In the genomic region with DNA sequence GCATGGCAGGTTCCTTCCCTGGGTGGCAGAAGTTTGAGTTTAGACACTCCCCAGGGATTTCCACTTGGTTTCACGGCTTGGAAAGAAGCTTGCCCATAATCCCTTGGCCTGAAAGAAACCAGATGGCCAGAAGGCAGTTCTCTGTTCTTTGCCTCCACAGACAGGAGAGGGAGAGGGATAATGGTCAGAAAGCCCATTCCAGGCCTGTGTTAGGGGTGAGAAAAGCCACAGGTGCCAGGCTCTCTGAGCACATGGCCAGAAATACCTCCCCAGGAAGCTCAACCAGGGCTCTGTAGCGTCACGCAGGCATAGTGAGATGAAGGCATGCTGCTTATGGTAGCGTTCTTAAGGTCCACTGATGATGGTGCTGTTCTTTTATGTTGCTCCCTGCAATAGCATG, we compare ENCODE assay signal across 27 cellular contexts.
DNase-seq lines count a peak whose midpoint lies in the region; ATAC-seq, FAIRE-seq and TF ChIP-seq lines count a peak whose summit lies in the region.
"Had no signal": no experiment of that assay in that cellular context is flagged by ENCODE, and none has a peak within 500 bp of the region (broad histone marks: within the 10 kb centered on the region; RNA-seq: fewer than 3 reads in every experiment).

No MANE protein-coding gene starts in this region.

- no peaks in the 10 kb centered on the region for H3K27me3 ChIP-seq in CD4-positive, CD25-positive, alpha-beta regulatory T cell (ENCODE audit: control insufficient read depth, insufficient read depth, low read length)
- no peaks in the 10 kb centered on the region for H3K27me3 ChIP-seq in pancreas
- H3K27me3 ChIP-seq in endodermal cell (ENCODE audit: control insufficient read depth, insufficient read depth, low read length, poor library complexity, severe bottlenecking) = no peaks in the 10 kb centered on the region
- H3K27me3 ChIP-seq: foreskin keratinocyte, ovary had no signal

- no peak for DNase-seq in CD4-positive, CD25-positive, alpha-beta regulatory T cell
- DNase-seq in NCI-H82 (lab: John Stamatoyannopoulos, UW) (peak; percentile 96), cerebellar cortex (ENCODE audit: low spot score) (peak; percentile 16), pancreas (peak in 4 of 6 donors; percentile 40 to 70 (median 62)), head of caudate nucleus (no peak), GOT3 (lab: John Stamatoyannopoulos, UW) (no peak), glomerular visceral epithelial cell (ENCODE audit: extremely low spot score) (no peak), endodermal cell (no peak)
- DNase-seq: ACHN; activated CD4-positive, alpha-beta T cell treated with anti-CD3 and anti-CD28 coated beads, Interleukin-2, amount 10 ng/mL, durations not matched to agents 24 days and 14 days; DMS53; effector CD4-positive, alpha-beta T cell; erythroblast; foreskin keratinocyte; kidney; lower lobe of right lung; MM.1S; NCI-H1694; ovary; PC-9; SIG-M5 had no signal

- no peak overlapping the region for H3K4me3 ChIP-seq in CD4-positive, CD25-positive, alpha-beta regulatory T cell (ENCODE audit: low read depth, low read length)
- no peak overlapping the region for H3K4me3 ChIP-seq in pancreas
- H3K4me3 ChIP-seq in endodermal cell (ENCODE audit: low read length) = no peak overlapping the region
- H3K4me3 ChIP-seq: K562, lower lobe of right lung, ovary, PC-9 had no signal

- H3K4me1 ChIP-seq in CD4-positive, CD25-positive, alpha-beta regulatory T cell (ENCODE audit: control insufficient read depth, insufficient read depth, low read length, poor library complexity, severe bottlenecking) = peaks cover 36% of the 10 kb centered on the region
- H3K4me1 ChIP-seq in pancreas (peaks cover 0 to 6% (median 0%) of the 10 kb centered on the region in 3 donors), endodermal cell (ENCODE audit: control insufficient read depth, insufficient read depth, low read length) (no peaks in the 10 kb centered on the region)
- H3K4me1 ChIP-seq: foreskin keratinocyte, lower lobe of right lung had no signal

- no peak overlapping the region for H3K27ac ChIP-seq in CD4-positive, CD25-positive, alpha-beta regulatory T cell (ENCODE audit: insufficient read depth, low read length, poor library complexity, severe bottlenecking)
- H3K27ac ChIP-seq in pancreas (peak overlapping the region in 1 of 4 donors; percentile 17), endodermal cell (ENCODE audit: low read depth, low read length) (no peak overlapping the region)
- H3K27ac ChIP-seq: foreskin keratinocyte, lower lobe of right lung, ovary, PC-9 had no signal

- H3K36me3 Mint-ChIP-seq in CD4-positive, CD25-positive, alpha-beta regulatory T cell = no peaks in the 10 kb centered on the region
- H3K36me3 Mint-ChIP-seq in endodermal cell (ENCODE audit: low read depth) = no peaks in the 10 kb centered on the region
- H3K36me3 Mint-ChIP-seq: naive thymus-derived CD4-positive, alpha-beta T cell had no signal

- 38 to 47% methylated on average over 4 of the region's 4 CpGs for WGBS in pancreas, 2 donors
- WGBS in endodermal cell (ENCODE audit: insufficient coverage in 1 of 2, insufficient read length in 1 of 2), 2 experiments = 90 to 95% methylated on average over 2 to 4 of the region's 4 CpGs

- TF ChIP-seq CTCF in pancreas (IDR thresholded peaks at IDR 0.05) (no peak), endodermal cell (conservative IDR thresholded peaks at IDR 0.05) (no peak)

- ATAC-seq in CD4-positive, CD25-positive, alpha-beta regulatory T cell (ENCODE audit: low read depth in 2 of 2) = no peak
- peak; percentile 76 to 98 (median 95) for ATAC-seq in pancreas
- ATAC-seq: activated naive CD4-positive, alpha-beta T cell treated with anti-CD3 and anti-CD28 coated beads, Interleukin-2, amount 50 U/mL, for 72 hours; foreskin keratinocyte; K562; lower lobe of right lung; naive thymus-derived CD4-positive, alpha-beta T cell; sciatic nerve had no signal

- intact Hi-C loops in pancreas (cut with DNase I) = no loop called here
- intact Hi-C loops in head of caudate nucleus (cut with DNase I) = no loop called here

- no peaks in the 10 kb centered on the region for H3K9me3 ChIP-seq in CD4-positive, CD25-positive, alpha-beta regulatory T cell (ENCODE audit: control insufficient read depth in 2 of 2, low read length in 2 of 2)
- no peaks in the 10 kb centered on the region for H3K9me3 ChIP-seq in pancreas
- H3K9me3 ChIP-seq in endodermal cell (ENCODE audit: control insufficient read depth, low read length) = peaks cover 6% of the 10 kb centered on the region
- H3K9me3 ChIP-seq: lower lobe of right lung, ovary had no signal

- H3K36me3 ChIP-seq in CD4-positive, CD25-positive, alpha-beta regulatory T cell (ENCODE audit: control insufficient read depth, insufficient read depth, low read length) = no peaks in the 10 kb centered on the region
- H3K36me3 ChIP-seq in pancreas = no peaks in the 10 kb centered on the region
- H3K36me3 ChIP-seq in endodermal cell (ENCODE audit: control insufficient read depth, insufficient read depth, low read length) = no peaks in the 10 kb centered on the region
- H3K36me3 ChIP-seq: lower lobe of right lung, ovary had no signal

- no peaks in the 10 kb centered on the region for H3K9me3 Mint-ChIP-seq in CD4-positive, CD25-positive, alpha-beta regulatory T cell
- peaks cover 12% of the 10 kb centered on the region for H3K9me3 Mint-ChIP-seq in endodermal cell
- H3K9me3 Mint-ChIP-seq: activated CD4-positive, alpha-beta T cell treated with anti-CD3 and anti-CD28 coated beads, Interleukin-2, amount 10 ng/mL, durations not matched to agents 24 days and 14 days; T-helper 1 cell treated with Interleukin-12 subunit alpha and Interleukin-12 subunit beta and Interleukin-4 antibody, amounts not matched to agents 30 μg/mL and 1 μg/mL, for 36 hours had no signal

- H3K9ac ChIP-seq in endodermal cell (ENCODE audit: extremely low read depth, low read length, poor library complexity, severe bottlenecking) = no peak overlapping the region

- FAIRE-seq in pancreas (lab: Jason Lieb, UNC) = no peak
- FAIRE-seq: K562, kidney had no signal

- H3K4me1 Mint-ChIP-seq in CD4-positive, CD25-positive, alpha-beta regulatory T cell = peaks cover 19 to 53% (median 38%) of the 10 kb centered on the region in 4 donors
- H3K4me1 Mint-ChIP-seq in endodermal cell = peaks cover 5% of the 10 kb centered on the region

- H3K27ac Mint-ChIP-seq in CD4-positive, CD25-positive, alpha-beta regulatory T cell = peak overlapping the region in 2 of 3 donors; percentile 52 to 63
- no peak overlapping the region for H3K27ac Mint-ChIP-seq in endodermal cell
- H3K27ac Mint-ChIP-seq: activated CD4-positive, alpha-beta T cell treated with anti-CD3 and anti-CD28 coated beads, Interleukin-2, amount 10 ng/mL, durations not matched to agents 24 days and 14 days; activated naive CD4-positive, alpha-beta T cell treated with anti-CD3 and anti-CD28 coated beads, Interleukin-2, amount 50 U/mL, for 72 hours; T-helper 1 cell treated with Interleukin-12 subunit alpha and Interleukin-12 subunit beta and Interleukin-4 antibody, amounts not matched to agents 30 μg/mL and 1 μg/mL, for 36 hours had no signal

- no peaks in the 10 kb centered on the region for H3K27me3 Mint-ChIP-seq in CD4-positive, CD25-positive, alpha-beta regulatory T cell
- no peaks in the 10 kb centered on the region for H3K27me3 Mint-ChIP-seq in endodermal cell (ENCODE audit: insufficient read depth)
- H3K27me3 Mint-ChIP-seq: activated CD4-positive, alpha-beta T cell treated with anti-CD3 and anti-CD28 coated beads, Interleukin-2, amount 10 ng/mL, durations not matched to agents 24 days and 14 days; naive thymus-derived CD4-positive, alpha-beta T cell had no signal

- H3K4me3 Mint-ChIP-seq in CD4-positive, CD25-positive, alpha-beta regulatory T cell = no peak overlapping the region
- no peak overlapping the region for H3K4me3 Mint-ChIP-seq in endodermal cell
- H3K4me3 Mint-ChIP-seq: activated CD4-positive, alpha-beta T cell treated with anti-CD3 and anti-CD28 coated beads, Interleukin-2, amount 10 ng/mL, durations not matched to agents 24 days and 14 days; CD14-positive monocyte; naive thymus-derived CD4-positive, alpha-beta T cell; T-helper 1 cell treated with Interleukin-12 subunit alpha and Interleukin-12 subunit beta and Interleukin-4 antibody, amounts not matched to agents 30 μg/mL and 1 μg/mL, for 36 hours had no signal

Comparison
In these comparisons a context has a peak if more than half of its experiments do, and no peak if none do; other contexts are left out.
1. ATAC-seq: peak in pancreas (4 of 4); none in CD4-positive, CD25-positive, alpha-beta regulatory T cell (0 of 2).
2. DNase-seq: peak in NCI-H82 (single experiment), cerebellar cortex (single experiment) and pancreas (4 of 6); none in CD4-positive, CD25-positive, alpha-beta regulatory T cell (0 of 3), head of caudate nucleus (0 of 42), GOT3 (single experiment), glomerular visceral epithelial cell (single experiment) and endodermal cell (single experiment).